Comparison of ENCODE assay signal across 9 cellular contexts in the genomic region with DNA sequence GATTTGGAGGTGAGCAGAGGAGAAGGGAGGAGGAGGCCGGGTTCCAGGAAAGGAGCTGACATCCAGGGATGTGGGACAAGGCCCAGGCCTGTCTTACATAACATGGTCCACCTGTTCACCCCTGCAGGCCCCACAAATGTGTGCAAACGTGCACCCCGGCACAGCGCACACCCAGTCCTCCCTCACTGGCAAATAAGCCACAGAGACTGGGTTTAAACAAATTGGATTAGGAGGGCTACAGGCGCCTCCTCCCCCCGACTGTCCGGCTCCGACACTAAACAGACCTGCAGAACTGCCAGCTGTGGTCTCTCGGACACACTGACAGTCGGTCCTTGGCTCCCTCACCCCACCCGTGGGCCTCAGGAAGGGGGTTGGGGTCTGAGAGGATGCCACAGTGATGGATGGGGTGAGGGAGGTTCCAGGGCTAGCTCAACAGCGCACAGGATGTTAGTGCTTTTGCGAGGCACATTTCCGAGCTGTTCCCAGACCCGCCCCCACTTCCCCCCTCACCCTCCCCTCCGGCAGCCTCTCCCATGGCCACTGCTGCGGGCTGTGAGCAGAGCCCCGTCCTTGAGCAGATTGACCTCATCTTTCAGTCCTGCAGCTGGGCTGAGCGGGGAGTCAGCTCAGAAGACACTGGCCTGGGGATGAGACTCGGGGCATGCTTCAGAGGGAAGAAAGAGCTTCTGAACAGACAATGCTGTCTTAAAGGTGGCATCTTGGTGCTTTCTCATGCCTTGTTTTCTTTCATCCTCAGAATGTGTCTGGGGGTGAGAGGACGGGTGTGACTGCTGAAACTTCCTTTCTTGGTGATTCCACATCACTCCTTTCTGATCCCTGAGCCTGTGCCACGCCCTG. TPM values are rescaled to one million over a fixed set of nuclear protein-coding genes. Genes with fewer than 3 reads are reported as not detected.
DNase-seq lines count a peak whose midpoint lies in the region; ATAC-seq and TF ChIP-seq lines count a peak whose summit lies in the region.
"Had no signal": no experiment of that assay in that cellular context is flagged by ENCODE, and none has a peak within 500 bp of the region (broad histone marks: within the 10 kb centered on the region; RNA-seq: fewer than 3 reads in every experiment).

No MANE protein-coding gene starts in this region.

- H3K9me3 ChIP-seq in CD4-positive, alpha-beta T cell (ENCODE audit: control insufficient read depth, low read length): no peaks in the 10 kb centered on the region

- POLR2A ChIA-PET in CD4-positive, alpha-beta T cell (lab: Charles Lee): interaction anchor here (0.6 to 0.7 kb wide), 3 partner anchors 42 to 145 kb away, joined by 3 to 4 read pairs (median 3); no protein-coding TSS in a partner anchor

- H3K4me3 Mint-ChIP-seq in CD4-positive, alpha-beta T cell: no peak overlapping the region

- no peak overlapping the region for H3K27ac ChIP-seq in CD4-positive, alpha-beta T cell (ENCODE audit: low read depth, low read length)
- no peak overlapping the region for H3K27ac ChIP-seq in foreskin keratinocyte

- CTCF ChIA-PET in CD4-positive, alpha-beta T cell (lab: Charles Lee): no interaction called here

- peak; percentile 64 for ATAC-seq in CD4-positive, alpha-beta T cell (ENCODE audit: poor library complexity)
- peak; percentile 18 for ATAC-seq in foreskin keratinocyte
- ATAC-seq in omental fat pad (ENCODE audit: low FRiP score): peak; percentile 67
- no peak for ATAC-seq in GM18868 (IDR thresholded peaks at IDR 0.05; ENCODE audit: unreplicated experiment)

- no peaks in the 10 kb centered on the region for H3K9me3 Mint-ChIP-seq in CD4-positive, alpha-beta T cell

- intact Hi-C loops in CD4-positive, alpha-beta T cell (cut with DNase I, micrococcal nuclease): no loop called here

- H3K27me3 Mint-ChIP-seq in CD4-positive, alpha-beta T cell: no peaks in the 10 kb centered on the region

- no peak for DNase-seq in CD4-positive, alpha-beta T cell
- DNase-seq in SK-N-DZ (ENCODE audit: low spot score) (peak; percentile 100), foreskin keratinocyte (no peak), omental fat pad (ENCODE audit: low spot score) (no peak), activated gamma-delta T cell treated with Interleukin-2 at 50 U/mL for 16 hours (no peak), DMS114 treated with DMSO at 0.1 percent for 48 hours (lab: John Stamatoyannopoulos, UW; ENCODE audit: unreplicated experiment) (no peak)
- DNase-seq in activated CD4-positive, alpha-beta T cell treated with anti-CD3 and anti-CD28 coated beads for 48 hours: no peak

- no peaks in the 10 kb centered on the region for H3K36me3 Mint-ChIP-seq in CD4-positive, alpha-beta T cell (ENCODE audit: low read depth)

- H3K27me3 ChIP-seq in CD4-positive, alpha-beta T cell (ENCODE audit: control insufficient read depth, insufficient read depth, low read length): no peaks in the 10 kb centered on the region
- peaks cover 6% of the 10 kb centered on the region for H3K27me3 ChIP-seq in foreskin keratinocyte

- no peak for TF ChIP-seq CTCF in CD4-positive, alpha-beta T cell (IDR thresholded peaks at IDR 0.05)
- TF ChIP-seq CTCF in foreskin keratinocyte (conservative IDR thresholded peaks at IDR 0.05): no peak
- no peak for TF ChIP-seq CTCF in omental fat pad (IDR thresholded peaks at IDR 0.05)

- H3K27ac Mint-ChIP-seq in CD4-positive, alpha-beta T cell: no peak overlapping the region

- H3K4me1 Mint-ChIP-seq in CD4-positive, alpha-beta T cell (ENCODE audit: low read depth): peaks cover 11% of the 10 kb centered on the region

- H3K4me1 ChIP-seq in foreskin keratinocyte: no peaks in the 10 kb centered on the region

RNA-seq across cellular contexts. Expression of a gene that starts 43.6 kb away (rescaled TPM):
- not detected for total RNA-seq in CD4-positive, alpha-beta T cell
- 1.9 and 2.3 TPM in 2 replicates for polyA plus RNA-seq in SK-N-DZ (2014; cell fraction: cytosol; rRNA removed)
- polyA plus RNA-seq in SK-N-DZ (2014; cell fraction: nucleus; rRNA removed): 0.50 and 4.4 TPM in 2 replicates
- total RNA-seq in foreskin keratinocyte: not detected in 2 replicates
- not detected in 2 replicates for polyA plus RNA-seq in foreskin keratinocyte
- total RNA-seq in omental fat pad: 1 to 10 TPM in 1 of 4 donors, not detected in 3; 1.1 TPM
- total RNA-seq: Daoy had no signal
